ENCODE assay signal across 13 cellular contexts in genomic region chr21:42263591-42264131, GRCh38. TPM values are rescaled to one million over a fixed set of nuclear protein-coding genes. Genes with fewer than 3 reads are reported as not detected.
DNase-seq lines count a peak whose midpoint lies in the region; ATAC-seq and TF ChIP-seq lines count a peak whose summit lies in the region.
"Had no signal": no experiment of that assay in that cellular context is flagged by ENCODE, and none has a peak within 500 bp of the region (broad histone marks: within the 10 kb centered on the region; RNA-seq: fewer than 3 reads in every experiment).

No MANE protein-coding gene starts in this region.

- no peak for ATAC-seq in T-helper 17 cell
- peak; percentile 24 for ATAC-seq in omental fat pad (ENCODE audit: low FRiP score)
- ATAC-seq in HG03469 (IDR thresholded peaks at IDR 0.05; ENCODE audit: unreplicated experiment): no peak
- ATAC-seq in HG03175 (IDR thresholded peaks at IDR 0.05; ENCODE audit: unreplicated experiment): no peak
- no peak for ATAC-seq in stimulated activated memory B cell treated with anti-CD40 and anti-IgM and Interleukin-4, amounts not matched to agents 10 μg/mL and 1 μg/mL and 100 μg/mL, for 72 hours
- ATAC-seq: activated T-helper 17 cell treated with anti-CD3 and anti-CD28 coated beads, Interleukin-2, amount 50 U/mL, for 72 hours had no signal

- H3K36me3 Mint-ChIP-seq in T-helper 17 cell (ENCODE audit: low read depth) (peaks cover 6% of the 10 kb centered on the region), glutamatergic neuron (ENCODE audit: unreplicated experiment) (no peaks in the 10 kb centered on the region)
- H3K36me3 Mint-ChIP-seq in stimulated activated memory B cell treated with anti-CD40 and anti-IgM and Interleukin-4, amounts not matched to agents 10 μg/mL and 1 μg/mL and 100 μg/mL, for 72 hours: peaks cover 14% of the 10 kb centered on the region

- no peak for DNase-seq in T-helper 17 cell
- DNase-seq in glutamatergic neuron: peak; percentile 44
- DNase-seq in omental fat pad (ENCODE audit: low spot score): no peak
- no peak for DNase-seq in OCI-M2 (lab: John Stamatoyannopoulos, UW; ENCODE audit: unreplicated experiment)
- DNase-seq: hippocampal formation, NCI-H2171 treated with DMSO at 0.1 percent for 48 hours had no signal

- H3K4me3 Mint-ChIP-seq in T-helper 17 cell (no peak overlapping the region), glutamatergic neuron (ENCODE audit: unreplicated experiment) (peak overlapping the region; percentile 49)
- H3K4me3 Mint-ChIP-seq in stimulated activated memory B cell treated with anti-CD40 and anti-IgM and Interleukin-4, amounts not matched to agents 10 μg/mL and 1 μg/mL and 100 μg/mL, for 72 hours: no peak overlapping the region
- H3K4me3 Mint-ChIP-seq: activated T-helper 17 cell treated with anti-CD3 and anti-CD28 coated beads, Interleukin-2, amount 50 U/mL, for 72 hours; B cell had no signal

- no peak for TF ChIP-seq CTCF in C4-2B (conservative IDR thresholded peaks at IDR 0.05)
- TF ChIP-seq CTCF in glutamatergic neuron (IDR thresholded peaks at IDR 0.05; ENCODE audit: partially characterized antibody, unreplicated experiment): no peak
- TF ChIP-seq CTCF in omental fat pad (IDR thresholded peaks at IDR 0.05): no peak

- peaks cover 4% of the 10 kb centered on the region for H3K9me3 Mint-ChIP-seq in glutamatergic neuron (ENCODE audit: unreplicated experiment)
- H3K9me3 Mint-ChIP-seq in stimulated activated memory B cell treated with anti-CD40 and anti-IgM and Interleukin-4, amounts not matched to agents 10 μg/mL and 1 μg/mL and 100 μg/mL, for 72 hours: no peaks in the 10 kb centered on the region
- H3K9me3 Mint-ChIP-seq: activated T-helper 17 cell treated with anti-CD3 and anti-CD28 coated beads, Interleukin-2, amount 50 U/mL, for 72 hours had no signal

- H3K4me1 Mint-ChIP-seq in T-helper 17 cell: peaks cover 36% of the 10 kb centered on the region
- H3K4me1 Mint-ChIP-seq in glutamatergic neuron (ENCODE audit: low read depth, unreplicated experiment): peaks cover 31% of the 10 kb centered on the region
- H3K4me1 Mint-ChIP-seq in stimulated activated memory B cell treated with anti-CD40 and anti-IgM and Interleukin-4, amounts not matched to agents 10 μg/mL and 1 μg/mL and 100 μg/mL, for 72 hours: peaks cover 20% of the 10 kb centered on the region

- H3K27ac ChIP-seq in C4-2B: peak overlapping the region; percentile 40

- no peaks in the 10 kb centered on the region for H3K27me3 Mint-ChIP-seq in T-helper 17 cell
- H3K27me3 Mint-ChIP-seq in glutamatergic neuron (ENCODE audit: unreplicated experiment): peaks cover 3% of the 10 kb centered on the region
- no peaks in the 10 kb centered on the region for H3K27me3 Mint-ChIP-seq in stimulated activated memory B cell treated with anti-CD40 and anti-IgM and Interleukin-4, amounts not matched to agents 10 μg/mL and 1 μg/mL and 100 μg/mL, for 72 hours
- H3K27me3 Mint-ChIP-seq: activated T-helper 17 cell treated with anti-CD3 and anti-CD28 coated beads, Interleukin-2, amount 50 U/mL, for 72 hours; B cell had no signal

- no peaks in the 10 kb centered on the region for H3K9me3 ChIP-seq in T-helper 17 cell (ENCODE audit: control insufficient read depth, low read length, poor library complexity, severe bottlenecking)

- peak overlapping the region; percentile 24 for H3K27ac Mint-ChIP-seq in T-helper 17 cell
- peak overlapping the region; percentile 22 for H3K27ac Mint-ChIP-seq in glutamatergic neuron (ENCODE audit: unreplicated experiment)
- no peak overlapping the region for H3K27ac Mint-ChIP-seq in stimulated activated memory B cell treated with anti-CD40 and anti-IgM and Interleukin-4, amounts not matched to agents 10 μg/mL and 1 μg/mL and 100 μg/mL, for 72 hours
- H3K27ac Mint-ChIP-seq: activated T-helper 17 cell treated with anti-CD3 and anti-CD28 coated beads, Interleukin-2, amount 50 U/mL, for 72 hours; B cell had no signal

RNA-seq across cellular contexts. Expression of gene ABCG1, which starts 44.7 kb away (rescaled TPM):
- total RNA-seq in T-helper 17 cell (10 to 100 TPM; 43.4 to 75.0 TPM), glutamatergic neuron (ENCODE audit: unreplicated experiment) (31.9 TPM), omental fat pad (10 to 100 TPM in 3 of 4 donors, 1 to 10 TPM in 1; 9.8 to 45.1 (median 30.2) TPM)

RNA-seq across cellular contexts. Expression of gene TFF3, which starts 51.5 kb away (rescaled TPM):
- total RNA-seq in T-helper 17 cell (not detected), glutamatergic neuron (ENCODE audit: unreplicated experiment) (not detected), omental fat pad (10 to 100 TPM in 3 of 4 donors, 1 to 10 TPM in 1; 1.8 to 23.6 (median 11.6) TPM)
- total RNA-seq: activated T-helper 17 cell treated with anti-CD3 and anti-CD28 coated beads, Interleukin-2, amount 50 U/mL, for 72 hours; B cell; cerebellum had no signal
